Comparison of ENCODE assay signal across 9 cellular contexts in genomic region chr11:13010737-13011342, GRCh38. TPM values are rescaled to one million over a fixed set of nuclear protein-coding genes. Genes with fewer than 3 reads are reported as not detected.
A peak's percentile ranks its signal among the peaks of the same experiment; 100 is the strongest.
DNase-seq lines count a peak whose midpoint lies in the region; ATAC-seq and TF ChIP-seq lines count a peak whose summit lies in the region.
"Had no signal": no experiment of that assay in that cellular context is flagged by ENCODE, and none has a peak within 500 bp of the region (broad histone marks: within the 10 kb centered on the region; RNA-seq: fewer than 3 reads in every experiment).

No MANE protein-coding gene starts in this region.

- no peak overlapping the region for H3K27ac ChIP-seq in heart left ventricle

- DNase-seq in Right ventricle myocardium inferior (ENCODE audit: missing footprints) (no peak), cardiac septum (ENCODE audit: low spot score) (no peak), heart left ventricle (peak in 3 of 5 donors; percentile 18 to 59 (median 32)), mucosa of descending colon (peak; percentile 38 to 49 (median 49)), NCI-H187 treated with DMSO at 0.1 percent for 48 hours (lab: John Stamatoyannopoulos, UW) (no peak), MG63 (no peak)
- no peak for DNase-seq in effector CD8-positive, alpha-beta T cell (lab: John Stamatoyannopoulos, UW)
- DNase-seq: occipital lobe had no signal

- H3K27me3 ChIP-seq in heart left ventricle (peaks cover 17 to 95% (median 60%) of the 10 kb centered on the region in 9 donors), MG63 (peaks cover 65% of the 10 kb centered on the region)

- H3K4me1 ChIP-seq in heart left ventricle (peaks cover 0 to 42% (median 18%) of the 10 kb centered on the region in 12 donors), mucosa of descending colon (ENCODE audit: low read depth) (peaks cover 38% of the 10 kb centered on the region)

- H3K9me3 ChIP-seq in heart left ventricle = peaks cover 0 to 5% (median 0%) of the 10 kb centered on the region in 12 donors
- H3K9me3 ChIP-seq in mucosa of descending colon = no peaks in the 10 kb centered on the region
- H3K9me3 ChIP-seq in MG63 = no peaks in the 10 kb centered on the region

- TF ChIP-seq CTCF in heart left ventricle (IDR thresholded peaks at IDR 0.05) (no peak), mucosa of descending colon (IDR thresholded peaks at IDR 0.05) (no peak)

- intact Hi-C loops in Right ventricle myocardium inferior (cut with DNase I) = no loop called here
- intact Hi-C loops in cardiac septum (cut with DNase I) = no loop called here
- intact Hi-C loops in heart left ventricle (cut with DNase I) = no loop called here
- intact Hi-C loops in mucosa of descending colon (cut with DNase I, micrococcal nuclease) = no loop called here

- ATAC-seq in Right ventricle myocardium inferior = peak; percentile 32
- ATAC-seq in heart left ventricle = peak in 1 of 4 donors; percentile 31
- ATAC-seq in mucosa of descending colon = peak; percentile 9
- ATAC-seq in GM19463 (IDR thresholded peaks at IDR 0.05; ENCODE audit: unreplicated experiment) = no peak

- WGBS in heart left ventricle, 4 donors = 3 to 8% (median 5%) methylated on average over 13 to 35 of the region's 35 CpGs

- H3K4me3 ChIP-seq in heart left ventricle (peak overlapping the region; percentile 8 to 67 (median 54)), mucosa of descending colon (no peak overlapping the region), MG63 (no peak overlapping the region)

- H3K36me3 ChIP-seq in heart left ventricle (no peaks in the 10 kb centered on the region), mucosa of descending colon (ENCODE audit: low read depth) (no peaks in the 10 kb centered on the region), MG63 (no peaks in the 10 kb centered on the region)

- TF ChIP-seq POLR2A in heart left ventricle (IDR thresholded peaks at IDR 0.05) = no peak

RNA-seq across cellular contexts. Expression of gene RASSF10, which starts 1.7 kb away (rescaled TPM):
- 0.19 TPM for total RNA-seq in Right ventricle myocardium inferior
- 0.08 TPM for total RNA-seq in cardiac septum
- under 1 TPM; 0.07 to 0.85 (median 0.36) TPM for total RNA-seq in heart left ventricle
- under 1 TPM; 0.15 to 0.29 TPM for polyA plus RNA-seq in heart left ventricle
- under 1 TPM; 0.57 to 0.67 (median 0.63) TPM for total RNA-seq in mucosa of descending colon
- not detected in 2 replicates for total RNA-seq in MG63 (2014; rRNA removed; shearing (Covaris generic); ENCODE audit: low replicate concordance)

Comparison
In these comparisons a context has a peak if more than half of its experiments do, and no peak if none do; other contexts are left out.
1. DNase-seq: peak in heart left ventricle (3 of 5) and mucosa of descending colon (3 of 3); none in Right ventricle myocardium inferior (single experiment), cardiac septum (single experiment), effector CD8-positive, alpha-beta T cell (single experiment), NCI-H187 treated with DMSO at 0.1 percent for 48 hours (single experiment) and MG63 (single experiment).
2. H3K4me3 ChIP-seq: peak in heart left ventricle (12 of 12); none in mucosa of descending colon (single experiment) and MG63 (single experiment).